In genomic region chr11:39684155-39684554, GRCh38 we compare ENCODE assay signal across 28 cellular contexts.
"Had no signal": no experiment of that assay in that cellular context is flagged by ENCODE, and none has a peak within 500 bp of the region (broad histone marks: within the 10 kb centered on the region; RNA-seq: fewer than 3 reads in every experiment).

No MANE protein-coding gene starts in this region.

- H3K27me3 ChIP-seq: neural progenitor cell, ovary, spleen, stomach, thyroid gland, tibial nerve, upper lobe of left lung, vagina had no signal

- ATAC-seq: naive thymus-derived CD4-positive, alpha-beta T cell; natural killer cell; psoas muscle; right cardiac atrium; sciatic nerve; stimulated activated memory B cell treated with anti-CD40 and anti-IgM and Interleukin-4, amounts not matched to agents 10 μg/mL and 1 μg/mL and 100 μg/mL, for 72 hours had no signal

- H3K36me3 ChIP-seq: neural progenitor cell, ovary, spleen, stomach, thoracic aorta, thyroid gland, tibial nerve, upper lobe of left lung, vagina had no signal

- H3K9me3 ChIP-seq: ovary, thyroid gland, vagina had no signal

- DNase-seq: naive thymus-derived CD4-positive, alpha-beta T cell; natural killer cell; occipital lobe; ovary; posterior cingulate gyrus; psoas muscle; right cardiac atrium; spleen; stimulated activated CD4-positive, alpha-beta T cell treated with anti-CD3 and anti-CD28 coated beads, Interleukin-12 subunit alpha, Interleukin-12 subunit beta, amount 100 ng/mL, for 4 hours; stimulated activated CD4-positive, alpha-beta T cell treated with anti-CD3 and anti-CD28 coated beads, Interleukin-1b, Interleukin-23, amount 100 ng/mL, for 48 hours; stimulated activated CD4-positive, alpha-beta T cell treated with anti-CD3 and anti-CD28 coated beads, Interleukin-4, amount 100 ng/mL, for 1 hour; stimulated activated CD4-positive, alpha-beta T cell treated with anti-CD3 and anti-CD28 coated beads, Interleukin-4, amount 100 ng/mL, for 4 hours; stimulated activated CD8-positive, alpha-beta memory T cell treated with anti-CD3 and anti-CD28 coated beads, Interleukin-4, amount 100 ng/mL, for 48 hours; stimulated activated naive CD4-positive, alpha-beta T cell treated with Interleukin-2 at 50 U/mL for 16 hours; stomach; thyroid gland; trophoblast cell; upper lobe of left lung had no signal

- H3K9ac ChIP-seq: neural progenitor cell, parathyroid adenoma had no signal

- H3K4me3 ChIP-seq: neural progenitor cell, ovary, psoas muscle, skin epidermis, smooth muscle cell, spleen, stomach, thoracic aorta, thyroid gland, tibial nerve, upper lobe of left lung, vagina had no signal

- H2AFZ ChIP-seq: neural progenitor cell, parathyroid adenoma had no signal

- H3K4me2 ChIP-seq: neural progenitor cell, smooth muscle cell had no signal

- H3K27ac ChIP-seq: neural progenitor cell, ovary, parathyroid adenoma, psoas muscle, skin epidermis, spleen, stomach, thoracic aorta, thyroid gland, tibial nerve, upper lobe of left lung, vagina had no signal

- FAIRE-seq: urothelium cell line had no signal

- H3K79me2 ChIP-seq: parathyroid adenoma had no signal

- H3K4me1 ChIP-seq: neural progenitor cell, parathyroid adenoma, psoas muscle, spleen, stomach, thyroid gland, tibial nerve, upper lobe of left lung, vagina had no signal
